1 cellular context compared by ENCODE assay signal in the genomic region with DNA sequence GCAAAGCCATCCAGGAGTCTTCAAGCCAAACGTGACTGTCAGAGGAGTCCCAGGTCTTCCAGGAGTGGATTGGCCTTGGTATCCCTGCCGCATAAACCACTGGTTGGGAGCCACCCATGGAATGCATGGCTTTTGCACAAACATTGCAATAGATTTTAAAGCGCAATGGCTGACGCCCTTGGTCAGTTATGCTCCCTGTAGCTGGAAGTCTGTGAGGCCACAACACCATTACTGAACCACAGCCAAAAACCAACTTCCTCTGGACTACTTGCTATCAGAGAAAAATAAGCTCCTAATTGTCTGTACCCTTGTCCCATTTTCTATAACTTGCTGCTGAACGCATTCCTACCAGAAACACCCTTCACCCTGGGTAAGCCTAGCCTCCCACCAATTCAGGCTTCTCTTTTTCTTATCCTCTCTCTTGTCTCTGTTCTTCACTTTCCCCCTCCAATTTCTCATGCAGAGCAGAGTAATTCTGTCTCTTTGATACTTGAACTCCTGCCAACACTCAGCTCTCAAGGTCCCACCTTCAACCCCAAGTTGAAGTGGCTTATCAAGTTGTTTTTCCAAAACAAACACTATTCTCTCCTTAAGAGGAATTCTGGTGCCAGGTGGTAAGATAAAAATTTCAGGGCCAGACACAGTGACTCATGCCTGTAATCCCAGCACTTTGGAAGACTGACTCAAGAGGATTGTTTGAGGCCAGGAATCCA.
TF ChIP-seq lines count a peak whose summit lies in the region.

No MANE protein-coding gene starts in this region.

TF ChIP-seq in HEK293, 187 proteins besides CTCF, POLR2A, EP300 and RAD21 (continued from another document):
- TF ChIP-seq WT1 (tag by site-specific recombination; IDR thresholded peaks at IDR 0.05) (no peak), ZBTB17 (tag by site-specific recombination; IDR thresholded peaks at IDR 0.05) (no peak), KLF10 (tag by site-specific recombination; IDR thresholded peaks at IDR 0.05) (peak; percentile 46), SALL2 (tag by site-specific recombination; IDR thresholded peaks at IDR 0.05; ENCODE audit: borderline replicate concordance) (no peak), ZNF48 (tag by site-specific recombination; IDR thresholded peaks at IDR 0.05) (no peak), OSR2 (tag by site-specific recombination; IDR thresholded peaks at IDR 0.05) (peak; percentile 74; the same call in 1 of the 2 replicates)
- TF ChIP-seq, protein P1, sequence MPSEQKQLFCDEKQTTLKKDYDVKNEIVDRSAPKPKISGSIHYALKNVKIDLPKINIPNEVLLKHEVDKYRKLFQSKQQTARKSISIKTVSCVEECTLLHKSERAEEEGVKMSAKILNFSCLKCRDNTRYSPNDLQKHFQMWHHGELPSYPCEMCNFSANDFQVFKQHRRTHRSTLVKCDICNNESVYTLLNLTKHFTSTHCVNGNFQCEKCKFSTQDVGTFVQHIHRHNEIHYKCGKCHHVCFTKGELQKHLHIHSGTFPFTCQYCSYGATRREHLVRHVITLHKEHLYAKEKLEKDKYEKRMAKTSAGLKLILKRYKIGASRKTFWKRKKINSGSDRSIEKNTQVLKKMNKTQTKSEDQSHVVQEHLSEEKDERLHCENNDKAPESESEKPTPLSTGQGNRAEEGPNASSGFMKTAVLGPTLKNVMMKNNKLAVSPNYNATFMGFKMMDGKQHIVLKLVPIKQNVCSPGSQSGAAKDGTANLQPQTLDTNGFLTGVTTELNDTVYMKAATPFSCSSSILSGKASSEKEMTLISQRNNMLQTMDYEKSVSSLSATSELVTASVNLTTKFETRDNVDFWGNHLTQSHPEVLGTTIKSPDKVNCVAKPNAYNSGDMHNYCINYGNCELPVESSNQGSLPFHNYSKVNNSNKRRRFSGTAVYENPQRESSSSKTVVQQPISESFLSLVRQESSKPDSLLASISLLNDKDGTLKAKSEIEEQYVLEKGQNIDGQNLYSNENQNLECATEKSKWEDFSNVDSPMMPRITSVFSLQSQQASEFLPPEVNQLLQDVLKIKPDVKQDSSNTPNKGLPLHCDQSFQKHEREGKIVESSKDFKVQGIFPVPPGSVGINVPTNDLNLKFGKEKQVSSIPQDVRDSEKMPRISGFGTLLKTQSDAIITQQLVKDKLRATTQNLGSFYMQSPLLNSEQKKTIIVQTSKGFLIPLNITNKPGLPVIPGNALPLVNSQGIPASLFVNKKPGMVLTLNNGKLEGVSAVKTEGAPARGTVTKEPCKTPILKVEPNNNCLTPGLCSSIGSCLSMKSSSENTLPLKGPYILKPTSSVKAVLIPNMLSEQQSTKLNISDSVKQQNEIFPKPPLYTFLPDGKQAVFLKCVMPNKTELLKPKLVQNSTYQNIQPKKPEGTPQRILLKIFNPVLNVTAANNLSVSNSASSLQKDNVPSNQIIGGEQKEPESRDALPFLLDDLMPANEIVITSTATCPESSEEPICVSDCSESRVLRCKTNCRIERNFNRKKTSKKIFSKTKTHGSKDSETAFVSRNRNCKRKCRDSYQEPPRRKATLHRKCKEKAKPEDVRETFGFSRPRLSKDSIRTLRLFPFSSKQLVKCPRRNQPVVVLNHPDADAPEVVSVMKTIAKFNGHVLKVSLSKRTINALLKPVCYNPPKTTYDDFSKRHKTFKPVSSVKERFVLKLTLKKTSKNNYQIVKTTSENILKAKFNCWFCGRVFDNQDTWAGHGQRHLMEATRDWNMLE (tag by site-specific recombination; conservative IDR thresholded peaks at IDR 0.05; ENCODE audit: low read depth) = peak; percentile 47
- TF ChIP-seq, protein P2, sequence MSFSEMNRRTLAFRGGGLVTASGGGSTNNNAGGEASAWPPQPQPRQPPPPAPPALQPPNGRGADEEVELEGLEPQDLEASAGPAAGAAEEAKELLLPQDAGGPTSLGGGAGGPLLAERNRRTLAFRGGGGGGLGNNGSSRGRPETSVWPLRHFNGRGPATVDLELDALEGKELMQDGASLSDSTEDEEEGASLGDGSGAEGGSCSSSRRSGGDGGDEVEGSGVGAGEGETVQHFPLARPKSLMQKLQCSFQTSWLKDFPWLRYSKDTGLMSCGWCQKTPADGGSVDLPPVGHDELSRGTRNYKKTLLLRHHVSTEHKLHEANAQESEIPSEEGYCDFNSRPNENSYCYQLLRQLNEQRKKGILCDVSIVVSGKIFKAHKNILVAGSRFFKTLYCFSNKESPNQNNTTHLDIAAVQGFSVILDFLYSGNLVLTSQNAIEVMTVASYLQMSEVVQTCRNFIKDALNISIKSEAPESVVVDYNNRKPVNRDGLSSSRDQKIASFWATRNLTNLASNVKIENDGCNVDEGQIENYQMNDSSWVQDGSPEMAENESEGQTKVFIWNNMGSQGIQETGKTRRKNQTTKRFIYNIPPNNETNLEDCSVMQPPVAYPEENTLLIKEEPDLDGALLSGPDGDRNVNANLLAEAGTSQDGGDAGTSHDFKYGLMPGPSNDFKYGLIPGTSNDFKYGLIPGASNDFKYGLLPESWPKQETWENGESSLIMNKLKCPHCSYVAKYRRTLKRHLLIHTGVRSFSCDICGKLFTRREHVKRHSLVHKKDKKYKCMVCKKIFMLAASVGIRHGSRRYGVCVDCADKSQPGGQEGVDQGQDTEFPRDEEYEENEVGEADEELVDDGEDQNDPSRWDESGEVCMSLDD (tag by site-specific recombination; IDR thresholded peaks at IDR 0.05) = 0 out of 2 replicates have a peak, but pooled peaks have one; percentile 19
- TF ChIP-seq, protein P3, sequence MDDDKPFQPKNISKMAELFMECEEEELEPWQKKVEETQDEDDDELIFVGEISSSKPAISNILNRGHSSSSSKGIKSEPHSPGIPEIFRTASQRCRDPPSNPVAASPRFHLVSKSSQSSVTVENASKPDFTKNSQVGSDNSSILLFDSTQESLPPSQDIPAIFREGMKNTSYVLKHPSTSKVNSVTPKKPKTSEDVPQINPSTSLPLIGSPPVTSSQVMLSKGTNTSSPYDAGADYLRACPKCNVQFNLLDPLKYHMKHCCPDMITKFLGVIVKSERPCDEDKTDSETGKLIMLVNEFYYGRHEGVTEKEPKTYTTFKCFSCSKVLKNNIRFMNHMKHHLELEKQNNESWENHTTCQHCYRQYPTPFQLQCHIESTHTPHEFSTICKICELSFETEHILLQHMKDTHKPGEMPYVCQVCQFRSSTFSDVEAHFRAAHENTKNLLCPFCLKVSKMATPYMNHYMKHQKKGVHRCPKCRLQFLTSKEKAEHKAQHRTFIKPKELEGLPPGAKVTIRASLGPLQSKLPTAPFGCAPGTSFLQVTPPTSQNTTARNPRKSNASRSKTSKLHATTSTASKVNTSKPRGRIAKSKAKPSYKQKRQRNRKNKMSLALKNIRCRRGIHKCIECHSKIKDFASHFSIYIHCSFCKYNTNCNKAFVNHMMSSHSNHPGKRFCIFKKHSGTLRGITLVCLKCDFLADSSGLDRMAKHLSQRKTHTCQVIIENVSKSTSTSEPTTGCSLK (tag by site-specific recombination; IDR thresholded peaks at IDR 0.05) = no peak
- TF ChIP-seq, protein P4, sequence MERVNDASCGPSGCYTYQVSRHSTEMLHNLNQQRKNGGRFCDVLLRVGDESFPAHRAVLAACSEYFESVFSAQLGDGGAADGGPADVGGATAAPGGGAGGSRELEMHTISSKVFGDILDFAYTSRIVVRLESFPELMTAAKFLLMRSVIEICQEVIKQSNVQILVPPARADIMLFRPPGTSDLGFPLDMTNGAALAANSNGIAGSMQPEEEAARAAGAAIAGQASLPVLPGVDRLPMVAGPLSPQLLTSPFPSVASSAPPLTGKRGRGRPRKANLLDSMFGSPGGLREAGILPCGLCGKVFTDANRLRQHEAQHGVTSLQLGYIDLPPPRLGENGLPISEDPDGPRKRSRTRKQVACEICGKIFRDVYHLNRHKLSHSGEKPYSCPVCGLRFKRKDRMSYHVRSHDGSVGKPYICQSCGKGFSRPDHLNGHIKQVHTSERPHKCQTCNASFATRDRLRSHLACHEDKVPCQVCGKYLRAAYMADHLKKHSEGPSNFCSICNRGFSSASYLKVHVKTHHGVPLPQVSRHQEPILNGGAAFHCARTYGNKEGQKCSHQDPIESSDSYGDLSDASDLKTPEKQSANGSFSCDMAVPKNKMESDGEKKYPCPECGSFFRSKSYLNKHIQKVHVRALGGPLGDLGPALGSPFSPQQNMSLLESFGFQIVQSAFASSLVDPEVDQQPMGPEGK (tag by site-specific recombination; IDR thresholded peaks at IDR 0.05) = 0 out of 2 replicates have a peak, but pooled peaks have one; percentile 14
